In genomic region chr2:43058761-43059160, GRCh38 we compare ENCODE assay signal across 11 cellular contexts.
DNase-seq lines count a peak whose midpoint lies in the region; ATAC-seq, FAIRE-seq and TF ChIP-seq lines count a peak whose summit lies in the region.
"Had no signal": no experiment of that assay in that cellular context is flagged by ENCODE, and none has a peak within 500 bp of the region (broad histone marks: within the 10 kb centered on the region; RNA-seq: fewer than 3 reads in every experiment).

No MANE protein-coding gene starts in this region.

- CTCF ChIA-PET in activated CD4-positive, alpha-beta memory T cell treated with anti-CD3 and anti-CD28 coated beads, Interleukin-2, amount 10 ng/mL, durations not matched to agents 7 days and 5 days (lab: Charles Lee), result interaction anchor here (0.6 to 1.2 kb wide), 2 partner anchors 8 to 170 kb away, joined by 3 to 7 read pairs; no protein-coding TSS in a partner anchor
- CTCF ChIA-PET in HepG2 (lab: Yijun Ruan, JAX; ENCODE audit: low intra/inter-chr PET ratio, low total read pairs), result no interaction called here

- H3K27me3 ChIP-seq in layer of hippocampus (ENCODE audit: control insufficient read depth, insufficient read depth, low read length) (no peaks in the 10 kb centered on the region), HepG2 (ENCODE audit: control insufficient read depth in 1 of 2, insufficient read depth in 2 of 2, low read length in 2 of 2) (no peaks in the 10 kb centered on the region)
- H3K27me3 ChIP-seq: left lung, suprapubic skin had no signal

- no peak for ATAC-seq in natural killer cell treated with Interleukin-12 subunit alpha and Interleukin-12 subunit beta and Interleukin-15 and Interleukin-18, amount 100 ng/mL, for 72 hours
- ATAC-seq in natural killer cell, result no peak
- ATAC-seq in HG03432 (IDR thresholded peaks at IDR 0.05; ENCODE audit: unreplicated experiment), result no peak
- ATAC-seq in HepG2, result no peak

- FAIRE-seq in H54 (lab: Jason Lieb, UNC), result no peak
- FAIRE-seq in HepG2 (lab: Jason Lieb, UNC), result no peak

- intact Hi-C loops in natural killer cell (cut with micrococcal nuclease) (no loop called here), HepG2 (cut with micrococcal nuclease; ENCODE audit: unreplicated experiment) (no loop called here)

- POLR2A ChIA-PET in activated CD4-positive, alpha-beta memory T cell treated with anti-CD3 and anti-CD28 coated beads, Interleukin-2, amount 10 ng/mL, durations not matched to agents 7 days and 5 days (lab: Charles Lee), result interaction anchor here (1.2 kb wide), 1 partner anchor 12 kb away, joined by 6 read pairs; no protein-coding TSS in a partner anchor
- POLR2A ChIA-PET in HepG2 (lab: Yijun Ruan, JAX), result no interaction called here

- peak overlapping the region; percentile 56 to 70 for H3K27ac Mint-ChIP-seq in natural killer cell treated with Interleukin-12 subunit alpha and Interleukin-12 subunit beta and Interleukin-15 and Interleukin-18, amount 100 ng/mL, for 72 hours
- H3K27ac Mint-ChIP-seq in natural killer cell, result peak overlapping the region in 1 of 2 donors; percentile 62
- peak overlapping the region; percentile 75 for H3K27ac Mint-ChIP-seq in activated CD4-positive, alpha-beta memory T cell treated with anti-CD3 and anti-CD28 coated beads, Interleukin-2, amount 10 ng/mL, durations not matched to agents 7 days and 5 days
- H3K27ac Mint-ChIP-seq: IgD-negative memory B cell had no signal

- 74% methylated on average over 3 of the region's 3 CpGs for WGBS in HepG2 (ENCODE audit: low lambda C conversion rate)

- H3K4me2 ChIP-seq in HepG2 (ENCODE audit: low read depth, low read length), result no peak overlapping the region

- H3K4me1 Mint-ChIP-seq in natural killer cell treated with Interleukin-12 subunit alpha and Interleukin-12 subunit beta and Interleukin-15 and Interleukin-18, amount 100 ng/mL, for 72 hours (ENCODE audit: low read depth in 2 of 2), result peaks cover 14% of the 10 kb centered on the region in 2 donors
- H3K4me1 Mint-ChIP-seq in natural killer cell, result peaks cover 15% of the 10 kb centered on the region in 2 donors
- peaks cover 25% of the 10 kb centered on the region for H3K4me1 Mint-ChIP-seq in activated CD4-positive, alpha-beta memory T cell treated with anti-CD3 and anti-CD28 coated beads, Interleukin-2, amount 10 ng/mL, durations not matched to agents 7 days and 5 days

- no peak for TF ChIP-seq POLR2A in H54 (IDR thresholded peaks at IDR 0.05; ENCODE audit: low read depth, low read length)
- no peak for TF ChIP-seq POLR2A in HepG2 (IDR thresholded peaks at IDR 0.05; ENCODE audit: insufficient read depth in 1 of 2, low read depth in 2 of 2, low read length in 2 of 2)

- no peak for TF ChIP-seq CTCF in natural killer cell (IDR thresholded peaks at IDR 0.05)
- no peak for TF ChIP-seq CTCF in HepG2 (CRISPR knock-in tag; IDR thresholded peaks at IDR 0.05)

- H3K9me3 ChIP-seq in HepG2 (ENCODE audit: low read length), result peaks cover 6% of the 10 kb centered on the region

- H3K36me3 ChIP-seq in HepG2 (replicated peaks in 1 of 2; ENCODE audit: control insufficient read depth in 1 of 2, insufficient read depth in 2 of 2, low read length in 2 of 2), result no peaks in the 10 kb centered on the region
- H3K36me3 ChIP-seq: left lung, suprapubic skin had no signal

- TF ChIP-seq RAD21 in HepG2 (CRISPR knock-in tag; IDR thresholded peaks at IDR 0.05), result no peak

- in situ Hi-C loops in HepG2 (cut with HindIII; ENCODE audit: extremely low pct_ligation_motif_present, low pct_unique_long_range_greater_than_20kb), result no loop called here

- TF ChIP-seq EP300 in HepG2 (IDR thresholded peaks at IDR 0.05; ENCODE audit: low read depth in 2 of 2, low read length in 2 of 2), result no peak
- TF ChIP-seq EP300 in HepG2 (CRISPR knock-in tag; IDR thresholded peaks at IDR 0.05; ENCODE audit: borderline replicate concordance), result no peak

- H4K20me1 ChIP-seq in HepG2 (ENCODE audit: insufficient read depth, low read length), result no peaks in the 10 kb centered on the region

- H3K36me3 Mint-ChIP-seq in natural killer cell treated with Interleukin-12 subunit alpha and Interleukin-12 subunit beta and Interleukin-15 and Interleukin-18, amount 100 ng/mL, for 72 hours, result no peaks in the 10 kb centered on the region
- H3K36me3 Mint-ChIP-seq in natural killer cell, result no peaks in the 10 kb centered on the region
- peaks cover 3% of the 10 kb centered on the region for H3K36me3 Mint-ChIP-seq in activated CD4-positive, alpha-beta memory T cell treated with anti-CD3 and anti-CD28 coated beads, Interleukin-2, amount 10 ng/mL, durations not matched to agents 7 days and 5 days (ENCODE audit: low read depth)

- BruUV-seq in HepG2 (replicated peaks; lab: Mats Ljungman, UMichigan), result no TSS peak

- H3K4me1 ChIP-seq in HepG2 (ENCODE audit: insufficient read depth, low read length), result peaks cover 69% of the 10 kb centered on the region

- H3K9ac ChIP-seq in HepG2 (ENCODE audit: insufficient read depth, low read depth, low read length), result no peak overlapping the region

- H3K79me2 ChIP-seq in HepG2 (ENCODE audit: insufficient read depth, low read length), result no peaks in the 10 kb centered on the region

- DNase-seq in natural killer cell treated with Interleukin-12 subunit alpha and Interleukin-12 subunit beta and Interleukin-15 and Interleukin-18, amount 100 ng/mL, for 72 hours (ENCODE audit: low spot score), result peak; percentile 31
- no peak for DNase-seq in natural killer cell
- no peak for DNase-seq in activated CD4-positive, alpha-beta memory T cell treated with anti-CD3 and anti-CD28 coated beads, Interleukin-2, amount 10 ng/mL, durations not matched to agents 7 days and 5 days
- no peak for DNase-seq in H54 (ENCODE audit: insufficient read length, low spot score)
- DNase-seq in HepG2 (ENCODE audit: low spot score), result no peak

- no peaks in the 10 kb centered on the region for H3K9me3 Mint-ChIP-seq in natural killer cell treated with Interleukin-12 subunit alpha and Interleukin-12 subunit beta and Interleukin-15 and Interleukin-18, amount 100 ng/mL, for 72 hours
- H3K9me3 Mint-ChIP-seq in natural killer cell, result peaks cover 0 to 2% of the 10 kb centered on the region in 2 donors
- H3K9me3 Mint-ChIP-seq in activated CD4-positive, alpha-beta memory T cell treated with anti-CD3 and anti-CD28 coated beads, Interleukin-2, amount 10 ng/mL, durations not matched to agents 7 days and 5 days, result peaks cover 3% of the 10 kb centered on the region

- no peak overlapping the region for H3K4me3 ChIP-seq in HepG2 (replicated peaks in 1 of 3; ENCODE audit: insufficient read depth in 1 of 3, low read depth in 2 of 3, low read length in 3 of 3)
- H3K4me3 ChIP-seq: left lung, suprapubic skin had no signal

- peak overlapping the region; percentile 41 for H3K4me3 Mint-ChIP-seq in natural killer cell treated with Interleukin-12 subunit alpha and Interleukin-12 subunit beta and Interleukin-15 and Interleukin-18, amount 100 ng/mL, for 72 hours
- no peak overlapping the region for H3K4me3 Mint-ChIP-seq in natural killer cell
- H3K4me3 Mint-ChIP-seq in activated CD4-positive, alpha-beta memory T cell treated with anti-CD3 and anti-CD28 coated beads, Interleukin-2, amount 10 ng/mL, durations not matched to agents 7 days and 5 days, result no peak overlapping the region
- H3K4me3 Mint-ChIP-seq: IgD-negative memory B cell had no signal

- H2AFZ ChIP-seq in HepG2 (ENCODE audit: low read length), result no peak overlapping the region

- H3K27me3 Mint-ChIP-seq in natural killer cell treated with Interleukin-12 subunit alpha and Interleukin-12 subunit beta and Interleukin-15 and Interleukin-18, amount 100 ng/mL, for 72 hours, result peaks cover 0 to 3% of the 10 kb centered on the region in 2 donors
- no peaks in the 10 kb centered on the region for H3K27me3 Mint-ChIP-seq in natural killer cell (ENCODE audit: low read depth in 2 of 2)
- peaks cover 4% of the 10 kb centered on the region for H3K27me3 Mint-ChIP-seq in activated CD4-positive, alpha-beta memory T cell treated with anti-CD3 and anti-CD28 coated beads, Interleukin-2, amount 10 ng/mL, durations not matched to agents 7 days and 5 days

- H3K27ac ChIP-seq in layer of hippocampus (ENCODE audit: low read depth, low read length) (peak overlapping the region; percentile 31), temporal lobe (ENCODE audit: low read depth, low read length) (peak overlapping the region; percentile 73), HepG2 (ENCODE audit: extremely low read length, insufficient read depth, low read length) (no peak overlapping the region)
- H3K27ac ChIP-seq: left lung, suprapubic skin had no signal

TF ChIP-seq in HepG2, 621 proteins besides CTCF, POLR2A, EP300 and RAD21 (continues in another document):
- TF ChIP-seq ZNF768 (CRISPR knock-in tag; IDR thresholded peaks at IDR 0.05), result no peak
- TF ChIP-seq ZNF558 (CRISPR knock-in tag; IDR thresholded peaks at IDR 0.05; ENCODE audit: borderline replicate concordance), result no peak
- no peak for TF ChIP-seq FOXO4 (CRISPR knock-in tag; conservative IDR thresholded peaks at IDR 0.05)
- no peak for TF ChIP-seq RXRB (CRISPR knock-in tag; IDR thresholded peaks at IDR 0.05; ENCODE audit: borderline replicate concordance)
- TF ChIP-seq ZNF580 (CRISPR knock-in tag; IDR thresholded peaks at IDR 0.05; ENCODE audit: borderline replicate concordance, low read depth), result no peak
- no peak for TF ChIP-seq RXRA (CRISPR knock-in tag; IDR thresholded peaks at IDR 0.05)
- no peak for TF ChIP-seq TIGD3 (CRISPR knock-in tag; IDR thresholded peaks at IDR 0.05; ENCODE audit: borderline replicate concordance)
